In the genomic region with DNA sequence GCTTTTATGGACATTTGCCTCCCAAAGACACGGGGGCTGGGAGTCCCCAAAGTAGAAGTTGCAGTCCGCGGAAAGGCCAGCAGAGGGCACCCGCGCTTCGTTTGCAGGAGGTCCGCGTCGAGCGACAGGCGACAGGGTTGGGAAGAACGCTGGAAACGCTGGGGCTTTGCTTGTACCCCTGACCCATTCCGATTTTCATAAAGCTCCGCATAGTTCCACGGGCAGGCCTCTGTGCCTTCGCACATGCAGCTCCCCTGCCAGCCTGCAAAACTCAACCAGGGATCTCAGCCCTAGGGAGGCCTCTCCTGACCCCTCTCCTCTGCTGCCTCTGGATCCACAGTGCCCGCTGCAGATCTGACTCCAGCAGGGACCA, we compare ENCODE assay signal across 8 cellular contexts. TPM values are rescaled to one million over a fixed set of nuclear protein-coding genes. Genes with fewer than 3 reads are reported as not detected.
DNase-seq lines count a peak whose midpoint lies in the region; ATAC-seq and TF ChIP-seq lines count a peak whose summit lies in the region.

No MANE protein-coding gene starts in this region.

- H3K27me3 ChIP-seq in neural cell (ENCODE audit: insufficient read depth, low read depth, low read length): no peaks in the 10 kb centered on the region
- H3K27me3 ChIP-seq in stomach: peaks cover 0 to 7% (median 0%) of the 10 kb centered on the region in 3 donors

- H3K4me2 ChIP-seq in neural cell (ENCODE audit: low read length): no peak overlapping the region

- no peak for TF ChIP-seq POLR2A in stomach (IDR thresholded peaks at IDR 0.05)

- no peak for ATAC-seq in GM19324 (IDR thresholded peaks at IDR 0.05; ENCODE audit: low FRiP score, unreplicated experiment)

- WGBS in stomach, 5 donors: 2 to 3% (median 2%) methylated on average over 15 to 18 of the region's 18 CpGs

- H2AFZ ChIP-seq in neural cell (ENCODE audit: low read depth, low read length): no peak overlapping the region

- peak; percentile 100 for TF ChIP-seq RAD21 in neural cell (conservative IDR thresholded peaks at IDR 0.05)

- intact Hi-C loops in stomach (cut with DNase I; ENCODE audit: low total_unique reads): loop anchor here (5.0 kb wide), 1 partner anchor 110 kb away; no protein-coding TSS in a partner anchor

- H3K27ac ChIP-seq in neural cell (ENCODE audit: low read length) (peak overlapping the region; percentile 42), stomach (peak overlapping the region in 1 of 5 donors; percentile 3)

- H3K4me1 ChIP-seq in stomach: peaks cover 16 to 39% (median 26%) of the 10 kb centered on the region in 4 donors

- peak; percentile 74 for DNase-seq in COR-L47 (lab: John Stamatoyannopoulos, UW)
- DNase-seq in HuH-7.5 (ENCODE audit: low spot score): peak; percentile 76
- DNase-seq in RPMI7951 (ENCODE audit: low read depth): peak; percentile 58
- DNase-seq in activated T-helper 1 cell treated with anti-CD3 and anti-CD28 coated beads, Interleukin-2, amount 50 U/mL, for 16 hours (ENCODE audit: low read depth in 1 of 2, low spot score in 1 of 2): peak; percentile 61 to 73
- peak; percentile 61 for DNase-seq in fibroblast of the aortic adventitia (ENCODE audit: low read depth)
- DNase-seq in stomach: peak; percentile 89

- peak; percentile 12 for TF ChIP-seq EP300 in neural cell (conservative IDR thresholded peaks at IDR 0.05; ENCODE audit: poor library complexity, severe bottlenecking)
- TF ChIP-seq EP300 in stomach (IDR thresholded peaks at IDR 0.05): no peak

- H3K9me3 ChIP-seq in neural cell (ENCODE audit: low read length) (no peaks in the 10 kb centered on the region), stomach (no peaks in the 10 kb centered on the region)

- H3K9me2 ChIP-seq in neural cell (ENCODE audit: insufficient read depth, low read length): no peaks in the 10 kb centered on the region

- H3F3A ChIP-seq in neural cell (ENCODE audit: insufficient read depth, low read length, poor library complexity, severe bottlenecking): no peaks in the 10 kb centered on the region

- H3K79me2 ChIP-seq in neural cell (replicated peaks; ENCODE audit: insufficient read depth, low read length): no peaks in the 10 kb centered on the region

- H3K4me3 ChIP-seq in fibroblast of the aortic adventitia (ENCODE audit: low read depth, low read length) (no peak overlapping the region), neural cell (ENCODE audit: low read length) (peak overlapping the region; percentile 21), stomach (no peak overlapping the region)

- no peaks in the 10 kb centered on the region for H3K36me3 ChIP-seq in neural cell (ENCODE audit: insufficient read depth, low read length)
- no peaks in the 10 kb centered on the region for H3K36me3 ChIP-seq in stomach

- peak overlapping the region; percentile 50 for H3K9ac ChIP-seq in neural cell (ENCODE audit: low read length)

- TF ChIP-seq CTCF in fibroblast of the aortic adventitia (IDR thresholded peaks at IDR 0.05; ENCODE audit: insufficient read depth, low read length) (peak; percentile 94), neural cell (IDR thresholded peaks at IDR 0.05; ENCODE audit: poor library complexity, severe bottlenecking) (peak; percentile 98), stomach (IDR thresholded peaks at IDR 0.05) (peak in 5 of 7 experiments; percentile 80 to 95 (median 91))

- no peaks in the 10 kb centered on the region for H4K20me1 ChIP-seq in neural cell (ENCODE audit: insufficient read depth)

TF ChIP-seq in neural cell, 6 proteins besides CTCF, POLR2A, EP300 and RAD21:
- TF ChIP-seq SMC3 (conservative IDR thresholded peaks at IDR 0.05; ENCODE audit: poor library complexity) (peak; percentile 100), POLR2AphosphoS5 (IDR thresholded peaks at IDR 0.05) (no peak)
TF ChIP-seq in neural cell: peak in this region for 1.

RNA-seq across cellular contexts. Expression of a gene that starts 44.2 kb away (rescaled TPM):
- 70.7 and 82.5 TPM in 2 replicates for total RNA-seq in RPMI7951 (2014; rRNA removed; shearing (Covaris generic))
- 0.16 and 0.18 TPM in 2 replicates for total RNA-seq in fibroblast of the aortic adventitia (ENCODE audit: low replicate concordance)
- 0.12 TPM in 1 of 2 replicates, not detected in the other for polyA plus RNA-seq in neural cell
- polyA minus RNA-seq in neural cell: not detected in 2 replicates
- total RNA-seq in stomach: 10 to 100 TPM in 4 of 5 donors, 1 to 10 TPM in 1; 4.6 to 48.4 (median 29.6) TPM
- 10 to 100 TPM; 33.1 to 39.9 (median 37.6) TPM for polyA plus RNA-seq in stomach
